Comparison of ENCODE assay signal across 10 cellular contexts in the genomic region with DNA sequence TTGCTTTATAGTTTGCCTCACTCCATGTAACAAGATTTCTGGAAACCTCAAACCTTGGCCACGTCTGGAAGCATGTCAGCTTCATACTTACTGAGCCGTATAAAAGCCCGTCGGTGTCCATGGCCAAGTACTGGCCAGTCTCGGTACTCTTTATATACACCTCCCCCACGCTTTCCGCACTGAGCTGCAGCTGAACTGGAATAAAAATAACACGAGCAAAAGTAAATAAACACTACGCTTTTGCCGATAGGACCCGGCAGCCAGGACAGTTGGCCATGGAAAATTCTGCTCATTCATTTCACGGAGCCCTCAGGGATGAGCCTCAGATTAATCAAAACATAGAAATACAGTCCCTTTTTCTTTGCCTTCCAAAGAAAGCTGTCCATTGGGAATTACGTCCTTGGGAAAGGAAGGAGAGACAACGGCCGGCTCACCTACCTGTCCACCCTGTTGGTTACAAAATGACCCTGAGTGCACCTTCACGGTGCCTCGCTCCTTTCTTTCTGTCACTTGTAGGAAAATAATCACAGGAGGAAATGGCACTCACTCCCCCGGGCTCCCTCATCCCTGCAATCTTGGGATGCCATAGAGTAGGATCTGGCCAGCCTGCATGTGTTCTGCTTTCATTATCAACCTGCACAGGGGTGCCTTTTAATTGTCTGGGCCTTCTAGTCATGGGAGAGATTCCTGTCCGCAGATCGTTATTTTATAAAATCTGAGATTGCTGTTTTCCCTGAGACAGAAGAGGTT.
A peak's percentile ranks its signal among the peaks of the same experiment; 100 is the strongest.
DNase-seq lines count a peak whose midpoint lies in the region; ATAC-seq, FAIRE-seq and TF ChIP-seq lines count a peak whose summit lies in the region.
"Had no signal": no experiment of that assay in that cellular context is flagged by ENCODE, and none has a peak within 500 bp of the region (broad histone marks: within the 10 kb centered on the region; RNA-seq: fewer than 3 reads in every experiment).

No MANE protein-coding gene starts in this region.

- 19% methylated on average over 20 of the region's 20 CpGs for WGBS in A549 (ENCODE audit: missing lambda C conversion rate)

- H3K4me3 ChIP-seq in A549, result peak overlapping the region; percentile 19
- H3K4me3 ChIP-seq in endothelial cell of umbilical vein (replicated peaks in 1 of 3; ENCODE audit: insufficient read depth in 1 of 3, low read depth in 1 of 3, low read length in 3 of 3), result peak overlapping the region in 1 of 3 experiments; percentile 50
- peak overlapping the region; percentile 15 to 44 for H3K4me3 ChIP-seq in muscle layer of colon (ENCODE audit: low read depth in 1 of 2, low read length in 2 of 2)
- H3K4me3 ChIP-seq: BLaER1 had no signal

- POLR2A ChIA-PET in A549 (lab: Yijun Ruan, JAX) (interaction anchor here (0.6 kb wide), 1 partner anchor 78 kb away, joined by 5 read pairs; no protein-coding TSS in a partner anchor), endothelial cell of umbilical vein (lab: Charles Lee) (no interaction called here)

- peak overlapping the region; percentile 87 for H3K4me2 ChIP-seq in A549
- peak overlapping the region; percentile 91 for H3K4me2 ChIP-seq in endothelial cell of umbilical vein (ENCODE audit: insufficient read depth, low read length)
- H3K4me2 ChIP-seq: BLaER1 had no signal

- peaks cover 0 to 8% of the 10 kb centered on the region in 2 experiments for H3K27me3 ChIP-seq in endothelial cell of umbilical vein (ENCODE audit: control insufficient read depth in 2 of 2, insufficient read depth in 2 of 2, low read length in 2 of 2)
- H3K27me3 ChIP-seq in muscle layer of colon (ENCODE audit: control insufficient read depth in 1 of 2, insufficient read depth in 2 of 2, low read length in 2 of 2), result no peaks in the 10 kb centered on the region
- H3K27me3 ChIP-seq: BLaER1 had no signal

- H2AFZ ChIP-seq in endothelial cell of umbilical vein (ENCODE audit: low read depth, low read length), result peak overlapping the region; percentile 86

- CTCF ChIA-PET in A549 (lab: Yijun Ruan, JAX), result interaction anchor here (0.9 to 5.7 kb wide), 10 partner anchors 10 to 455 kb away, joined by 3 to 41 read pairs (median 4); no protein-coding TSS in a partner anchor
- CTCF ChIA-PET in endothelial cell of umbilical vein (lab: Charles Lee), result interaction anchor here (0.8 to 3.2 kb wide), 8 partner anchors 10 to 112 kb away, joined by 3 to 21 read pairs (median 7); no protein-coding TSS in a partner anchor

- DNase-seq in A549 (ENCODE audit: low read depth in 1 of 2, low spot score in 1 of 2), result peak in 1 of 2 experiments; percentile 31
- peak; percentile 29 for DNase-seq in NCI-H510A (lab: John Stamatoyannopoulos, UW)
- DNase-seq in endothelial cell of umbilical vein (ENCODE audit: low read depth, low spot score), result peak; percentile 91
- no peak for DNase-seq in stimulated activated CD4-positive, alpha-beta T cell treated with anti-CD3 and anti-CD28 coated beads, Interleukin-4, amount 100 ng/mL, for 24 hours
- DNase-seq in iPS-NIHi7 (ENCODE audit: extremely low spot score), result no peak
- DNase-seq in NCI-H1105 (lab: John Stamatoyannopoulos, UW), result no peak
- DNase-seq: KG1 had no signal

- TF ChIP-seq POLR2A in A549 (IDR thresholded peaks at IDR 0.05; ENCODE audit: low read length), result no peak
- TF ChIP-seq POLR2A in endothelial cell of umbilical vein (IDR thresholded peaks at IDR 0.05; ENCODE audit: low read depth, low read length), result no peak

- no TSS peak for BruUV-seq in endothelial cell of umbilical vein (replicated peaks; lab: Mats Ljungman, UMichigan)

- H3K36me3 ChIP-seq in endothelial cell of umbilical vein (ENCODE audit: control insufficient read depth in 2 of 2, extremely low read depth in 1 of 2, insufficient read depth in 2 of 2, low read length in 2 of 2) (no peaks in the 10 kb centered on the region), muscle layer of colon (ENCODE audit: insufficient read depth, low read length) (no peaks in the 10 kb centered on the region)
- H3K36me3 ChIP-seq: BLaER1 had no signal

- H3K9me1 ChIP-seq in endothelial cell of umbilical vein (replicated peaks; ENCODE audit: control insufficient read depth, extremely low read depth, insufficient read depth, low read length), result no peaks in the 10 kb centered on the region

- H3K9ac ChIP-seq in endothelial cell of umbilical vein (replicated peaks; ENCODE audit: extremely low read depth, insufficient read depth, low read length), result peak overlapping the region; percentile 8
- H3K9ac ChIP-seq in muscle layer of colon (ENCODE audit: low read length), result no peak overlapping the region
- H3K9ac ChIP-seq: BLaER1 had no signal

- H3K4me1 ChIP-seq in A549 (peaks cover 57% of the 10 kb centered on the region), endothelial cell of umbilical vein (ENCODE audit: control insufficient read depth, extremely low read depth, insufficient read depth, low read length) (peaks cover 29% of the 10 kb centered on the region), muscle layer of colon (ENCODE audit: insufficient read depth, low read length) (peaks cover 14% of the 10 kb centered on the region)
- H3K4me1 ChIP-seq: BLaER1 had no signal

- TF ChIP-seq EP300 in A549 (IDR thresholded peaks at IDR 0.05), result no peak

- intact Hi-C loops in endothelial cell of umbilical vein (cut with micrococcal nuclease), result no loop called here

- no peaks in the 10 kb centered on the region for H4K20me1 ChIP-seq in endothelial cell of umbilical vein (replicated peaks; ENCODE audit: control insufficient read depth, extremely low read depth, insufficient read depth, low read length)
- H4K20me1 ChIP-seq: BLaER1 had no signal

- TF ChIP-seq RAD21 in A549 (conservative IDR thresholded peaks at IDR 0.05 in 1 of 2, IDR thresholded peaks at IDR 0.05 in 1 of 2), result no peak

- dilution Hi-C loops in endothelial cell of umbilical vein (cut with MboI; ENCODE audit: extremely low pct_ligation_motif_present, low sequenced_read_pairs), result no loop called here

- no peaks in the 10 kb centered on the region for H3K79me2 ChIP-seq in endothelial cell of umbilical vein (ENCODE audit: control insufficient read depth, insufficient read depth, low read length)

- ATAC-seq in A549 (peak; percentile 47 to 73), GM21529 (IDR thresholded peaks at IDR 0.05; ENCODE audit: unreplicated experiment) (no peak)

- TF ChIP-seq CTCF in A549 (IDR thresholded peaks at IDR 0.05), result no peak
- no peak for TF ChIP-seq CTCF in endothelial cell of umbilical vein (IDR thresholded peaks at IDR 0.05; ENCODE audit: extremely low read depth in 1 of 2, insufficient read depth in 1 of 2, low read depth in 1 of 2, low read length in 2 of 2)

- no peaks in the 10 kb centered on the region for H3K9me3 ChIP-seq in A549
- H3K9me3 ChIP-seq in endothelial cell of umbilical vein (replicated peaks; ENCODE audit: control insufficient read depth, insufficient read depth, low read length), result no peaks in the 10 kb centered on the region
- no peaks in the 10 kb centered on the region for H3K9me3 ChIP-seq in muscle layer of colon (ENCODE audit: low read length)
- H3K9me3 ChIP-seq: BLaER1 had no signal

- no peak for FAIRE-seq in A549 (lab: Jason Lieb, UNC)
- peak; percentile 83 for FAIRE-seq in endothelial cell of umbilical vein (lab: Jason Lieb, UNC)

- H3K27ac ChIP-seq in A549 (peak overlapping the region; percentile 74 to 83), endothelial cell of umbilical vein (ENCODE audit: insufficient read depth, low read depth, low read length) (no peak overlapping the region), muscle layer of colon (ENCODE audit: low read depth, low read length) (peak overlapping the region; percentile 43)
- H3K27ac ChIP-seq: BLaER1 had no signal

TF ChIP-seq in A549, 52 proteins besides CTCF, POLR2A, EP300 and RAD21:
- TF ChIP-seq MYC (IDR thresholded peaks at IDR 0.05; ENCODE audit: borderline replicate concordance, low read length) (no peak), CBX2 (IDR thresholded peaks at IDR 0.05; ENCODE audit: borderline replicate concordance, low read depth) (no peak)

TF ChIP-seq in endothelial cell of umbilical vein, 7 proteins besides CTCF, POLR2A, EP300 and RAD21:
- TF ChIP-seq EZH2 (IDR thresholded peaks at IDR 0.05; ENCODE audit: borderline replicate concordance, low read depth, low read length, severe bottlenecking) (no peak), POLR2AphosphoS5 (IDR thresholded peaks at IDR 0.05; ENCODE audit: insufficient read depth, low read depth, low read length) (no peak), MYC (IDR thresholded peaks at IDR 0.05; ENCODE audit: low read depth, low read length) (no peak), GATA2 (IDR thresholded peaks at IDR 0.05; ENCODE audit: insufficient read depth, insufficient read length, low read depth, low read length) (no peak), FOS (IDR thresholded peaks at IDR 0.05; ENCODE audit: borderline replicate concordance, insufficient read depth, low read length) (no peak), JUN (IDR thresholded peaks at IDR 0.05; ENCODE audit: borderline replicate concordance, insufficient read depth, insufficient read length, low read depth) (no peak)
- TF ChIP-seq, protein P1, sequence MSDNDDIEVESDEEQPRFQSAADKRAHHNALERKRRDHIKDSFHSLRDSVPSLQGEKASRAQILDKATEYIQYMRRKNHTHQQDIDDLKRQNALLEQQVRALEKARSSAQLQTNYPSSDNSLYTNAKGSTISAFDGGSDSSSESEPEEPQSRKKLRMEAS (IDR thresholded peaks at IDR 0.05; ENCODE audit: insufficient read depth, insufficient read length), result no peak

Comparison
In these comparisons a context has a peak if more than half of its experiments do, and no peak if none do; other contexts are left out.
1. DNase-seq: peak in NCI-H510A (single experiment) and endothelial cell of umbilical vein (single experiment); none in stimulated activated CD4-positive, alpha-beta T cell treated with anti-CD3 and anti-CD28 coated beads, Interleukin-4, amount 100 ng/mL, for 24 hours (single experiment), iPS-NIHi7 (single experiment) and NCI-H1105 (single experiment).